In genomic region chr10:31753681-31754080, GRCh38 we compare ENCODE assay signal across 26 cellular contexts.
"Had no signal": no experiment of that assay in that cellular context is flagged by ENCODE, and none has a peak within 500 bp of the region (broad histone marks: within the 10 kb centered on the region; RNA-seq: fewer than 3 reads in every experiment).

No MANE protein-coding gene starts in this region.

- ATAC-seq: activated CD8-positive, alpha-beta T cell treated with anti-CD3 and anti-CD28 coated beads, Interleukin-2, amount 10 ng/mL, durations not matched to agents 7 days and 5 days; activated naive CD8-positive, alpha-beta T cell treated with anti-CD3 and anti-CD28 coated beads, Interleukin-2, amount 50 U/mL, for 24 hours; left colon; lower lobe of right lung; stimulated activated effector memory CD8-positive, alpha-beta T cell treated with anti-CD3 and anti-CD28 coated beads, Interleukin-12 subunit alpha, Interleukin-12 subunit beta, amount 100 ng/mL, for 72 hours had no signal

- H3K4me3 ChIP-seq: coronary artery, lower lobe of right lung, right atrium auricular region, skin epidermis, thoracic aorta had no signal

- H3K4me3 Mint-ChIP-seq: activated B cell treated with CpG ODN at 0.5 μM for 24 hours; activated CD4-positive, alpha-beta T cell treated with anti-CD3 and anti-CD28 coated beads, Interleukin-2, amount 10 ng/mL, durations not matched to agents 24 days and 14 days; activated CD8-positive, alpha-beta T cell treated with anti-CD3 and anti-CD28 coated beads, Interleukin-2, amount 10 ng/mL, durations not matched to agents 7 days and 5 days; activated naive CD4-positive, alpha-beta T cell treated with anti-CD3 and anti-CD28 coated beads for 36 hours; activated naive CD8-positive, alpha-beta T cell treated with anti-CD3 and anti-CD28 coated beads, Interleukin-2, amount 50 U/mL, for 24 hours; activated T-cell treated with anti-CD3 and anti-CD28 coated beads, Interleukin-2, amount 50 U/mL, for 24 hours; central memory CD8-positive, alpha-beta T cell; nephron progenitor cell; stimulated activated effector memory CD8-positive, alpha-beta T cell treated with anti-CD3 and anti-CD28 coated beads, Interleukin-12 subunit alpha, Interleukin-12 subunit beta, amount 100 ng/mL, for 72 hours; T-helper 2 cell treated with Interferon-gamma antibody and Interleukin-4, amounts not matched to agents 5 μg/mL and 100 μg/mL, for 36 hours had no signal

- H3K36me3 Mint-ChIP-seq: stimulated activated effector memory CD8-positive, alpha-beta T cell treated with anti-CD3 and anti-CD28 coated beads, Interleukin-12 subunit alpha, Interleukin-12 subunit beta, amount 100 ng/mL, for 72 hours had no signal

- H3K9me3 Mint-ChIP-seq: activated B cell treated with CpG ODN at 0.5 μM for 24 hours; activated CD4-positive, alpha-beta T cell treated with anti-CD3 and anti-CD28 coated beads, Interleukin-2, amount 10 ng/mL, durations not matched to agents 24 days and 14 days; activated naive CD4-positive, alpha-beta T cell treated with anti-CD3 and anti-CD28 coated beads for 36 hours; activated naive CD8-positive, alpha-beta T cell treated with anti-CD3 and anti-CD28 coated beads, Interleukin-2, amount 50 U/mL, for 24 hours; activated T-cell treated with anti-CD3 and anti-CD28 coated beads, Interleukin-2, amount 50 U/mL, for 24 hours; activated T-helper 2 cell treated with anti-CD3 and anti-CD28 coated beads, Interferon-gamma antibody, Interleukin-2, Interleukin-4, amounts not matched to agents 10 μg/mL and 5 μg/mL and 100 μg/mL, durations not matched to agents 14 hours and 24 hours and 36 hours; central memory CD8-positive, alpha-beta T cell; nephron progenitor cell; stimulated activated effector memory CD8-positive, alpha-beta T cell treated with anti-CD3 and anti-CD28 coated beads, Interleukin-12 subunit alpha, Interleukin-12 subunit beta, amount 100 ng/mL, for 72 hours; T-helper 2 cell treated with Interferon-gamma antibody and Interleukin-4, amounts not matched to agents 5 μg/mL and 100 μg/mL, for 36 hours had no signal

- FAIRE-seq: endometrium, frontal cortex, TTC549 had no signal

- H3K27me3 Mint-ChIP-seq: activated B cell treated with CpG ODN at 0.5 μM for 24 hours; activated CD4-positive, alpha-beta T cell treated with anti-CD3 and anti-CD28 coated beads, Interleukin-2, amount 10 ng/mL, durations not matched to agents 24 days and 14 days; activated naive CD8-positive, alpha-beta T cell treated with anti-CD3 and anti-CD28 coated beads, Interleukin-2, amount 50 U/mL, for 24 hours; activated T-cell treated with anti-CD3 and anti-CD28 coated beads, Interleukin-2, amount 50 U/mL, for 24 hours; central memory CD8-positive, alpha-beta T cell had no signal

- DNase-seq: activated B cell treated with CpG ODN at 0.5 μM for 24 hours; activated CD4-positive, alpha-beta T cell treated with anti-CD3 and anti-CD28 coated beads, Interleukin-2, amount 10 ng/mL, durations not matched to agents 24 days and 14 days; activated CD8-positive, alpha-beta T cell treated with anti-CD3 and anti-CD28 coated beads, Interleukin-2, amount 10 ng/mL, durations not matched to agents 7 days and 5 days; activated naive CD4-positive, alpha-beta T cell treated with anti-CD3 and anti-CD28 coated beads for 36 hours; activated naive CD8-positive, alpha-beta T cell treated with anti-CD3 and anti-CD28 coated beads, Interleukin-2, amount 50 U/mL, for 24 hours; activated T-cell treated with anti-CD3 and anti-CD28 coated beads, Interleukin-2, amount 50 U/mL, for 24 hours; aorta; erythroblast; hypothalamus; islet precursor cell; left colon; lower lobe of right lung; nephron progenitor cell; stimulated activated CD4-positive, alpha-beta T cell treated with anti-CD3 and anti-CD28 coated beads, Interleukin-2, amount 100 ng/mL, for 48 hours had no signal

- H3K36me3 ChIP-seq: lower lobe of right lung, right atrium auricular region, thoracic aorta had no signal

- H3K27ac Mint-ChIP-seq: activated B cell treated with CpG ODN at 0.5 μM for 24 hours; activated CD4-positive, alpha-beta T cell treated with anti-CD3 and anti-CD28 coated beads, Interleukin-2, amount 10 ng/mL, durations not matched to agents 24 days and 14 days; activated CD8-positive, alpha-beta T cell treated with anti-CD3 and anti-CD28 coated beads, Interleukin-2, amount 10 ng/mL, durations not matched to agents 7 days and 5 days; activated naive CD4-positive, alpha-beta T cell treated with anti-CD3 and anti-CD28 coated beads for 36 hours; activated naive CD8-positive, alpha-beta T cell treated with anti-CD3 and anti-CD28 coated beads, Interleukin-2, amount 50 U/mL, for 24 hours; activated T-cell treated with anti-CD3 and anti-CD28 coated beads, Interleukin-2, amount 50 U/mL, for 24 hours; activated T-helper 2 cell treated with anti-CD3 and anti-CD28 coated beads, Interferon-gamma antibody, Interleukin-2, Interleukin-4, amounts not matched to agents 10 μg/mL and 5 μg/mL and 100 μg/mL, durations not matched to agents 14 hours and 24 hours and 36 hours; nephron progenitor cell; progenitor cell of endocrine pancreas; stimulated activated effector memory CD8-positive, alpha-beta T cell treated with anti-CD3 and anti-CD28 coated beads, Interleukin-12 subunit alpha, Interleukin-12 subunit beta, amount 100 ng/mL, for 72 hours; T-helper 2 cell treated with Interferon-gamma antibody and Interleukin-4, amounts not matched to agents 5 μg/mL and 100 μg/mL, for 36 hours had no signal

- H3K27me3 ChIP-seq: right atrium auricular region had no signal

- H3K9me3 ChIP-seq: lower lobe of right lung, right atrium auricular region, thoracic aorta had no signal
